ENCODE assay signal across 13 cellular contexts in genomic region chr4:13539721-13540445, GRCh38. TPM values are rescaled to one million over a fixed set of nuclear protein-coding genes. Genes with fewer than 3 reads are reported as not detected.
DNase-seq lines count a peak whose midpoint lies in the region; ATAC-seq, FAIRE-seq and TF ChIP-seq lines count a peak whose summit lies in the region.
"Had no signal": no experiment of that assay in that cellular context is flagged by ENCODE, and none has a peak within 500 bp of the region (broad histone marks: within the 10 kb centered on the region; RNA-seq: fewer than 3 reads in every experiment).

No MANE protein-coding gene starts in this region.

- H2AFZ ChIP-seq in HepG2 (ENCODE audit: low read length) = no peak overlapping the region

- DNase-seq in HepG2 (ENCODE audit: low spot score) = no peak
- no peak for DNase-seq in right lobe of liver
- DNase-seq in activated CD8-positive, alpha-beta T cell treated with anti-CD3 and anti-CD28 coated beads, Interleukin-2, amount 10 ng/mL, durations not matched to agents 7 days and 5 days = no peak
- no peak for DNase-seq in kidney
- no peak for DNase-seq in omental fat pad (ENCODE audit: low spot score)
- DNase-seq: NCI-H2227 treated with DMSO at 0.1 percent for 48 hours had no signal

- H4K20me1 ChIP-seq in HepG2 (ENCODE audit: insufficient read depth, low read length) = 0 out of 2 replicates have a peak, but pooled peaks cover 2% of the 10 kb centered on the region

- H3K79me2 ChIP-seq in HepG2 (ENCODE audit: insufficient read depth, low read length) = no peaks in the 10 kb centered on the region

- WGBS in HepG2 (ENCODE audit: low lambda C conversion rate) = 13% methylated on average over 26 of the region's 39 CpGs
- 7% methylated on average over 20 of the region's 39 CpGs for WGBS in right lobe of liver (ENCODE audit: insufficient coverage, low coverage, low lambda C conversion rate, missing lambda C conversion rate)

- CTCF ChIA-PET in HepG2 (lab: Yijun Ruan, JAX; ENCODE audit: low intra/inter-chr PET ratio, low total read pairs) = no interaction called here
- CTCF ChIA-PET in activated CD8-positive, alpha-beta T cell treated with anti-CD3 and anti-CD28 coated beads, Interleukin-2, amount 10 ng/mL, durations not matched to agents 7 days and 5 days (lab: Charles Lee) = interaction anchor here (1.0 to 2.9 kb wide), 2 partner anchors 18 to 687 kb away, joined by 3 to 8 read pairs; no protein-coding TSS in a partner anchor

- TF ChIP-seq CTCF in HepG2 (CRISPR knock-in tag; IDR thresholded peaks at IDR 0.05) = no peak
- TF ChIP-seq CTCF in right lobe of liver (IDR thresholded peaks at IDR 0.05) = no peak
- no peak for TF ChIP-seq CTCF in kidney (IDR thresholded peaks at IDR 0.05; ENCODE audit: borderline replicate concordance, extremely low read depth, insufficient read depth)
- TF ChIP-seq CTCF in omental fat pad (IDR thresholded peaks at IDR 0.05) = no peak

- H3K36me3 Mint-ChIP-seq in activated CD8-positive, alpha-beta T cell treated with anti-CD3 and anti-CD28 coated beads, Interleukin-2, amount 10 ng/mL, durations not matched to agents 7 days and 5 days (ENCODE audit: low read depth) = peaks cover 6% of the 10 kb centered on the region

- TF ChIP-seq POLR2A in HepG2 (IDR thresholded peaks at IDR 0.05; ENCODE audit: insufficient read depth in 1 of 2, low read depth in 2 of 2, low read length in 2 of 2) (no peak), right lobe of liver (IDR thresholded peaks at IDR 0.05) (no peak)

- ATAC-seq in HepG2 (no peak), right lobe of liver (no peak), GM21737 (IDR thresholded peaks at IDR 0.05; ENCODE audit: unreplicated experiment) (no peak), omental fat pad (ENCODE audit: low FRiP score) (no peak), HG02885 (IDR thresholded peaks at IDR 0.05; ENCODE audit: poor library complexity, unreplicated experiment) (no peak)
- ATAC-seq in activated CD8-positive, alpha-beta T cell treated with anti-CD3 and anti-CD28 coated beads, Interleukin-2, amount 10 ng/mL, durations not matched to agents 7 days and 5 days = no peak
- ATAC-seq: esophagus mucosa, pancreas had no signal

- H3K27me3 Mint-ChIP-seq in activated CD8-positive, alpha-beta T cell treated with anti-CD3 and anti-CD28 coated beads, Interleukin-2, amount 10 ng/mL, durations not matched to agents 7 days and 5 days (ENCODE audit: low read depth) = peaks cover 77% of the 10 kb centered on the region

- peak overlapping the region; percentile 22 for H3K4me3 Mint-ChIP-seq in activated CD8-positive, alpha-beta T cell treated with anti-CD3 and anti-CD28 coated beads, Interleukin-2, amount 10 ng/mL, durations not matched to agents 7 days and 5 days
- H3K4me3 Mint-ChIP-seq: memory B cell had no signal

- peaks cover 28% of the 10 kb centered on the region for H3K4me1 ChIP-seq in HepG2 (ENCODE audit: insufficient read depth, low read length)
- peaks cover 0 to 21% (median 2%) of the 10 kb centered on the region in 4 donors for H3K4me1 ChIP-seq in right lobe of liver
- H3K4me1 ChIP-seq in mucosa of stomach (ENCODE audit: control insufficient read depth, insufficient read depth, low read length) = peaks cover 16% of the 10 kb centered on the region
- H3K4me1 ChIP-seq in kidney (ENCODE audit: control insufficient read depth in 1 of 2, insufficient read depth in 1 of 2, low read depth in 1 of 2, low read length in 2 of 2) = peaks cover 6 to 13% of the 10 kb centered on the region in 2 donors

- peaks cover 7% of the 10 kb centered on the region for H3K9me3 Mint-ChIP-seq in activated CD8-positive, alpha-beta T cell treated with anti-CD3 and anti-CD28 coated beads, Interleukin-2, amount 10 ng/mL, durations not matched to agents 7 days and 5 days (ENCODE audit: insufficient read depth)

- FAIRE-seq in HepG2 (lab: Jason Lieb, UNC) (no peak), kidney (lab: Jason Lieb, UNC) (no peak)
- FAIRE-seq: pancreas had no signal

- no peaks in the 10 kb centered on the region for H3K36me3 ChIP-seq in HepG2 (replicated peaks in 1 of 2; ENCODE audit: control insufficient read depth in 1 of 2, insufficient read depth in 2 of 2, low read length in 2 of 2)
- no peaks in the 10 kb centered on the region for H3K36me3 ChIP-seq in right lobe of liver
- no peaks in the 10 kb centered on the region for H3K36me3 ChIP-seq in mucosa of stomach (ENCODE audit: control insufficient read depth, insufficient read depth, low read length)
- H3K36me3 ChIP-seq in kidney (ENCODE audit: control insufficient read depth in 1 of 2, insufficient read depth in 2 of 2, low read length in 2 of 2) = no peaks in the 10 kb centered on the region
- H3K36me3 ChIP-seq: BLaER1 treated with 17β-estradiol and CSF1 and Interleukin-3, amounts not matched to agents 10 nM and 100 nM; pancreas had no signal

- POLR2A ChIA-PET in HepG2 (lab: Yijun Ruan, JAX) = no interaction called here
- POLR2A ChIA-PET in activated CD8-positive, alpha-beta T cell treated with anti-CD3 and anti-CD28 coated beads, Interleukin-2, amount 10 ng/mL, durations not matched to agents 7 days and 5 days (lab: Charles Lee) = interaction anchor here (0.7 kb wide), 1 partner anchor 29 kb away, joined by 3 read pairs; no protein-coding TSS in a partner anchor

- in situ Hi-C loops in HepG2 (cut with HindIII; ENCODE audit: extremely low pct_ligation_motif_present, low pct_unique_long_range_greater_than_20kb) = no loop called here

- H3K9me3 ChIP-seq in HepG2 (ENCODE audit: low read length) (no peaks in the 10 kb centered on the region), right lobe of liver (no peaks in the 10 kb centered on the region), mucosa of stomach (ENCODE audit: control insufficient read depth, low read length) (no peaks in the 10 kb centered on the region), kidney (ENCODE audit: control insufficient read depth in 1 of 2, low read length in 2 of 2) (no peaks in the 10 kb centered on the region)
- H3K9me3 ChIP-seq: pancreas had no signal

- no peak overlapping the region for H3K27ac Mint-ChIP-seq in activated CD8-positive, alpha-beta T cell treated with anti-CD3 and anti-CD28 coated beads, Interleukin-2, amount 10 ng/mL, durations not matched to agents 7 days and 5 days

- TF ChIP-seq RAD21 in HepG2 (CRISPR knock-in tag; IDR thresholded peaks at IDR 0.05) = no peak

- H3K27me3 ChIP-seq in HepG2 (ENCODE audit: control insufficient read depth in 1 of 2, insufficient read depth in 2 of 2, low read length in 2 of 2) (peaks cover 11 to 69% of the 10 kb centered on the region in 2 experiments; a peak in 4 of 5 replicates), right lobe of liver (peaks cover 24 to 55% of the 10 kb centered on the region in 2 donors), mucosa of stomach (ENCODE audit: control insufficient read depth, insufficient read depth, low read length) (peaks cover 99% of the 10 kb centered on the region)

- H3K4me1 Mint-ChIP-seq in activated CD8-positive, alpha-beta T cell treated with anti-CD3 and anti-CD28 coated beads, Interleukin-2, amount 10 ng/mL, durations not matched to agents 7 days and 5 days (ENCODE audit: low read depth) = peaks cover 34% of the 10 kb centered on the region

- intact Hi-C loops in HepG2 (cut with micrococcal nuclease; ENCODE audit: unreplicated experiment) = loop anchor here (10.0 kb wide), 1 partner anchor 415 kb away; no protein-coding TSS in a partner anchor
- intact Hi-C loops in right lobe of liver (cut with DNase I) = loop anchor here in 1 of 2 donors (10.0 kb wide), 2 partner anchors 695 to 795 kb away; no protein-coding TSS in a partner anchor
- intact Hi-C loops in kidney (cut with DNase I) = loop anchor here (10.0 kb wide), 1 partner anchor 685 kb away; no protein-coding TSS in a partner anchor

- no peak for TF ChIP-seq EP300 in HepG2 (IDR thresholded peaks at IDR 0.05; ENCODE audit: low read depth in 2 of 2, low read length in 2 of 2)
- no peak for TF ChIP-seq EP300 in HepG2 (CRISPR knock-in tag; IDR thresholded peaks at IDR 0.05; ENCODE audit: borderline replicate concordance)

- no peak overlapping the region for H3K9ac ChIP-seq in HepG2 (ENCODE audit: insufficient read depth, low read depth, low read length)
- peak overlapping the region; percentile 15 for H3K9ac ChIP-seq in mucosa of stomach (ENCODE audit: low read length)
- H3K9ac ChIP-seq in kidney (ENCODE audit: low read length in 2 of 2) = no peak overlapping the region
- H3K9ac ChIP-seq: BLaER1 treated with 17β-estradiol and CSF1 and Interleukin-3, amounts not matched to agents 10 nM and 100 nM had no signal

- H3K4me2 ChIP-seq in HepG2 (ENCODE audit: low read depth, low read length) = peak overlapping the region; percentile 71

- BruUV-seq in HepG2 (replicated peaks; lab: Mats Ljungman, UMichigan) = no TSS peak

- no peak overlapping the region for H3K27ac ChIP-seq in HepG2 (ENCODE audit: extremely low read length, insufficient read depth, low read length)
- H3K27ac ChIP-seq in right lobe of liver = no peak overlapping the region
- H3K27ac ChIP-seq in kidney (ENCODE audit: low read depth in 2 of 2, low read length in 2 of 2) = no peak overlapping the region
- H3K27ac ChIP-seq: BLaER1 treated with 17β-estradiol and CSF1 and Interleukin-3, amounts not matched to agents 10 nM and 100 nM; pancreas had no signal

- H3K4me3 ChIP-seq in HepG2 (replicated peaks in 1 of 3; ENCODE audit: insufficient read depth in 1 of 3, low read depth in 2 of 3, low read length in 3 of 3) (peak overlapping the region in 2 of 3 experiments; percentile 12 to 61; a peak in 1 of 6 replicates), right lobe of liver (no peak overlapping the region), mucosa of stomach (ENCODE audit: low read length) (no peak overlapping the region), kidney (ENCODE audit: low read length in 2 of 2) (no peak overlapping the region)
- H3K4me3 ChIP-seq: pancreas had no signal

RNA-seq across cellular contexts. Expression of gene NKX3-2, which starts 4.4 kb away (rescaled TPM):
- total RNA-seq in HepG2 (2016; rRNA removed; fragmentation: Illumina TruSeq; extraction: Trizol) = 0.07 and 0.13 TPM in 2 replicates
- not detected in 2 replicates for total RNA-seq in HepG2 (2016; cell fraction: cytosol; rRNA removed; fragmentation: Illumina TruSeq; extraction: Trizol; ENCODE audit: low read depth)
- total RNA-seq in HepG2 (2016; cell fraction: insoluble cytoplasmic fraction; rRNA removed; fragmentation: Illumina TruSeq; extraction: Trizol) = 0.22 TPM in 1 of 2 replicates, not detected in the other
- 0.06 and 0.07 TPM in 2 replicates for total RNA-seq in HepG2 (2016; cell fraction: membrane; rRNA removed; fragmentation: Illumina TruSeq; extraction: Trizol)
- total RNA-seq in HepG2 (2016; cell fraction: nucleus; rRNA removed; fragmentation: Illumina TruSeq; extraction: Trizol) = 0.16 TPM in 1 of 2 replicates, not detected in the other
- polyA plus RNA-seq in HepG2 (2011; rRNA removed) = 0.07 and 0.12 TPM in 2 replicates
- polyA plus RNA-seq in HepG2 (2011; cell fraction: cytosol; rRNA removed) = 0.05 and 0.08 TPM in 2 replicates
- 0.29 and 0.33 TPM in 2 replicates for polyA plus RNA-seq in HepG2 (2011; cell fraction: nucleus; rRNA removed)
- 0.04 and 0.07 TPM in 2 replicates for polyA plus RNA-seq in HepG2 (2012)
- not detected in 2 replicates for polyA plus RNA-seq in HepG2 (2016; cell fraction: cytosol; fragmentation: Illumina TruSeq; extraction: Trizol; ENCODE audit: low read depth)
- not detected in 2 replicates for polyA plus RNA-seq in HepG2 (2016; cell fraction: insoluble cytoplasmic fraction; fragmentation: Illumina TruSeq; extraction: Trizol; ENCODE audit: low read depth)
- polyA plus RNA-seq in HepG2 (2016; cell fraction: membrane; fragmentation: Illumina TruSeq; extraction: Trizol; ENCODE audit: low read depth) = not detected in 2 replicates
- polyA plus RNA-seq in HepG2 (2016; cell fraction: nucleus; fragmentation: Illumina TruSeq; extraction: Trizol; ENCODE audit: insufficient read depth, low read depth) = 0.27 TPM in 1 of 2 replicates, not detected in the other
- polyA minus RNA-seq in HepG2 (2011; rRNA and poly(A)+ RNA removed; ENCODE audit: low replicate concordance) = 0.05 and 0.18 TPM in 2 replicates
- not detected in 2 replicates for polyA minus RNA-seq in HepG2 (2011; cell fraction: cytosol; rRNA and poly(A)+ RNA removed)
- polyA minus RNA-seq in HepG2 (2011; cell fraction: nucleus; rRNA and poly(A)+ RNA removed) = 0.13 TPM in 1 of 2 replicates, not detected in the other
- not detected for total RNA-seq in right lobe of liver
- not detected for total RNA-seq in activated CD8-positive, alpha-beta T cell treated with anti-CD3 and anti-CD28 coated beads, Interleukin-2, amount 10 ng/mL, durations not matched to agents 7 days and 5 days
- not detected for total RNA-seq in kidney
- 0.17 TPM for polyA plus RNA-seq in kidney (ENCODE audit: insufficient read depth, low read depth, low replicate concordance)
- 1 to 10 TPM in 2 of 4 donors, under 1 TPM in 2; 0.24 to 2.2 (median 1.2) TPM for total RNA-seq in omental fat pad
- total RNA-seq: esophagus mucosa had no signal

RNA-seq across cellular contexts. Expression of gene RAB28, which starts 55.7 kb away (rescaled TPM):
- total RNA-seq in HepG2 (2016; rRNA removed; fragmentation: Illumina TruSeq; extraction: Trizol) (18.2 and 20.9 TPM in 2 replicates), right lobe of liver (1 to 10 TPM; 3.8 to 5.8 (median 5.1) TPM), kidney (16.2 TPM), omental fat pad (10 to 100 TPM; 11.9 to 34.0 (median 17.9) TPM)
- 10.2 and 13.2 TPM in 2 replicates for total RNA-seq in HepG2 (2016; cell fraction: cytosol; rRNA removed; fragmentation: Illumina TruSeq; extraction: Trizol; ENCODE audit: low read depth)
- total RNA-seq in HepG2 (2016; cell fraction: insoluble cytoplasmic fraction; rRNA removed; fragmentation: Illumina TruSeq; extraction: Trizol) = 18.2 and 18.8 TPM in 2 replicates
- total RNA-seq in HepG2 (2016; cell fraction: membrane; rRNA removed; fragmentation: Illumina TruSeq; extraction: Trizol) = 23.4 and 23.7 TPM in 2 replicates
- total RNA-seq in HepG2 (2016; cell fraction: nucleus; rRNA removed; fragmentation: Illumina TruSeq; extraction: Trizol) = 28.8 and 32.8 TPM in 2 replicates
- polyA plus RNA-seq in HepG2 (2011; rRNA removed) (9.4 and 11.8 TPM in 2 replicates), kidney (ENCODE audit: insufficient read depth, low read depth, low replicate concordance) (19.1 TPM)
- 6.1 and 9.1 TPM in 2 replicates for polyA plus RNA-seq in HepG2 (2011; cell fraction: cytosol; rRNA removed)
- polyA plus RNA-seq in HepG2 (2011; cell fraction: nucleus; rRNA removed) = 5.8 and 6.3 TPM in 2 replicates
- 9.1 and 9.7 TPM in 2 replicates for polyA plus RNA-seq in HepG2 (2012)
- 10.5 and 11.4 TPM in 2 replicates for polyA plus RNA-seq in HepG2 (2016; cell fraction: cytosol; fragmentation: Illumina TruSeq; extraction: Trizol; ENCODE audit: low read depth)
- 20.2 and 24.7 TPM in 2 replicates for polyA plus RNA-seq in HepG2 (2016; cell fraction: insoluble cytoplasmic fraction; fragmentation: Illumina TruSeq; extraction: Trizol; ENCODE audit: low read depth)
- 17.6 and 17.9 TPM in 2 replicates for polyA plus RNA-seq in HepG2 (2016; cell fraction: membrane; fragmentation: Illumina TruSeq; extraction: Trizol; ENCODE audit: low read depth)
- polyA plus RNA-seq in HepG2 (2016; cell fraction: nucleus; fragmentation: Illumina TruSeq; extraction: Trizol; ENCODE audit: insufficient read depth, low read depth) = 17.4 and 20.1 TPM in 2 replicates
- 6.0 and 7.7 TPM in 2 replicates for polyA minus RNA-seq in HepG2 (2011; rRNA and poly(A)+ RNA removed; ENCODE audit: low replicate concordance)
- 4.1 and 5.9 TPM in 2 replicates for polyA minus RNA-seq in HepG2 (2011; cell fraction: cytosol; rRNA and poly(A)+ RNA removed)
- 39.0 and 45.6 TPM in 2 replicates for polyA minus RNA-seq in HepG2 (2011; cell fraction: nucleus; rRNA and poly(A)+ RNA removed)
- total RNA-seq in activated CD8-positive, alpha-beta T cell treated with anti-CD3 and anti-CD28 coated beads, Interleukin-2, amount 10 ng/mL, durations not matched to agents 7 days and 5 days = 10 to 100 TPM; 12.2 to 16.1 TPM

Comparison
In these comparisons a context has a peak if more than half of its experiments do, and no peak if none do; other contexts are left out.
1. H3K4me3 ChIP-seq: peak in HepG2 (2 of 3); none in right lobe of liver (0 of 3), mucosa of stomach (single experiment) and kidney (0 of 2).